In genomic region chr11:65588199-65589054, GRCh38 we compare ENCODE assay signal across 1 cellular context.
TF ChIP-seq lines count a peak whose summit lies in the region.

No MANE protein-coding gene starts in this region.

TF ChIP-seq in HepG2, 621 proteins besides CTCF, POLR2A, EP300 and RAD21 (continues in another document):
- 0 out of 2 replicates have a peak, but pooled peaks have one; percentile 18 for TF ChIP-seq ZMYM3 (CRISPR knock-in tag; IDR thresholded peaks at IDR 0.05)
- no peak for TF ChIP-seq RFX1 (IDR thresholded peaks at IDR 0.05)
- TF ChIP-seq ARID4A (CRISPR knock-in tag; IDR thresholded peaks at IDR 0.05; ENCODE audit: borderline replicate concordance): peak; percentile 34; the same call in 1 of the 2 replicates
- 0 out of 2 replicates have a peak, but pooled peaks have one; percentile 14 for TF ChIP-seq ZFP91 (CRISPR knock-in tag; IDR thresholded peaks at IDR 0.05; ENCODE audit: borderline replicate concordance)
- TF ChIP-seq GATAD2A (CRISPR knock-in tag; IDR thresholded peaks at IDR 0.05): no peak
- TF ChIP-seq AGO1 (IDR thresholded peaks at IDR 0.05; ENCODE audit: low read depth, low read length, poor library complexity, severe bottlenecking): peak; percentile 28
- no peak for TF ChIP-seq ZNF235 (CRISPR knock-in tag; IDR thresholded peaks at IDR 0.05; ENCODE audit: borderline replicate concordance)
- TF ChIP-seq HNF1B (CRISPR knock-in tag; IDR thresholded peaks at IDR 0.05): peak; percentile 65; the same call in 1 of the 2 replicates
- peak; percentile 17 for TF ChIP-seq ZNF883 (CRISPR knock-in tag; IDR thresholded peaks at IDR 0.05; ENCODE audit: not compliant biosample characterization)
- TF ChIP-seq ZSCAN21 (CRISPR knock-in tag; IDR thresholded peaks at IDR 0.05; ENCODE audit: borderline replicate concordance): 0 out of 2 replicates have a peak, but pooled peaks have one; percentile 26
- TF ChIP-seq HNF4A (CRISPR knock-in tag; IDR thresholded peaks at IDR 0.05): 0 out of 2 replicates have a peak, but pooled peaks have one; percentile 8
- 0 out of 2 replicates have a peak, but pooled peaks have one; percentile 24 for TF ChIP-seq MXD1 (CRISPR knock-in tag; IDR thresholded peaks at IDR 0.05)
- TF ChIP-seq HINFP (CRISPR knock-in tag; IDR thresholded peaks at IDR 0.05; ENCODE audit: low read depth): peak; percentile 24; the same call in 1 of the 2 replicates
- no peak for TF ChIP-seq ZSCAN31 (CRISPR knock-in tag; IDR thresholded peaks at IDR 0.05; ENCODE audit: low read depth)
- TF ChIP-seq HDAC1 (CRISPR knock-in tag; IDR thresholded peaks at IDR 0.05): 0 out of 2 replicates have a peak, but pooled peaks have one; percentile 25
- 0 out of 2 replicates have a peak, but pooled peaks have one; percentile 32 for TF ChIP-seq ZNF598 (CRISPR knock-in tag; IDR thresholded peaks at IDR 0.05; ENCODE audit: borderline replicate concordance)
- peak; percentile 57; the same call in 1 of the 2 replicates for TF ChIP-seq KDM3A (CRISPR knock-in tag; IDR thresholded peaks at IDR 0.05; ENCODE audit: low read depth)
- TF ChIP-seq GATAD1 (CRISPR knock-in tag; IDR thresholded peaks at IDR 0.05): peak; percentile 41; the same call in 1 of the 2 replicates
- peak; percentile 35 to 48; a peak in 1 of 4 replicates for TF ChIP-seq HMGXB4 (CRISPR knock-in tag; IDR thresholded peaks at IDR 0.05; ENCODE audit: borderline replicate concordance in 1 of 2, low read depth in 1 of 2)
- no peak for TF ChIP-seq ZNF674 (CRISPR knock-in tag; IDR thresholded peaks at IDR 0.05; ENCODE audit: low read depth)
- no peak for TF ChIP-seq NONO (IDR thresholded peaks at IDR 0.05)
- 0 out of 2 replicates have a peak, but pooled peaks have one; percentile 40 for TF ChIP-seq NONO (CRISPR knock-in tag; conservative IDR thresholded peaks at IDR 0.05)
- TF ChIP-seq SRSF1 (optimal IDR thresholded peaks at IDR 0.05; ENCODE audit: low read depth, low read length): no peak
- TF ChIP-seq ZNF572 (CRISPR knock-in tag; IDR thresholded peaks at IDR 0.05): peak; percentile 64; the same call in 1 of the 2 replicates
- TF ChIP-seq MAZ (IDR thresholded peaks at IDR 0.05; ENCODE audit: borderline replicate concordance, low read depth, low read length): no peak
- TF ChIP-seq MAZ (CRISPR knock-in tag; IDR thresholded peaks at IDR 0.05; ENCODE audit: low read depth): 0 out of 2 replicates have a peak, but pooled peaks have one; percentile 15
- 0 out of 2 replicates have a peak, but pooled peaks have one; percentile 25 for TF ChIP-seq ZNF792 (CRISPR knock-in tag; IDR thresholded peaks at IDR 0.05)
- peak; percentile 39; the same call in 1 of the 2 replicates for TF ChIP-seq PATZ1 (CRISPR knock-in tag; IDR thresholded peaks at IDR 0.05)
- TF ChIP-seq HOXA3 (CRISPR knock-in tag; IDR thresholded peaks at IDR 0.05): 0 out of 2 replicates have a peak, but pooled peaks have one; percentile 19
- peak; percentile 19; the same call in 1 of the 2 replicates for TF ChIP-seq RXRB (CRISPR knock-in tag; IDR thresholded peaks at IDR 0.05; ENCODE audit: borderline replicate concordance)
- peak; percentile 39; the same call in 1 of the 2 replicates for TF ChIP-seq ZNF574 (CRISPR knock-in tag; IDR thresholded peaks at IDR 0.05)
- peak; percentile 78 for TF ChIP-seq STAG1 (CRISPR knock-in tag; IDR thresholded peaks at IDR 0.05)
- TF ChIP-seq GLMP (CRISPR knock-in tag; IDR thresholded peaks at IDR 0.05; ENCODE audit: borderline replicate concordance): no peak
- TF ChIP-seq PCBP1 (IDR thresholded peaks at IDR 0.05; ENCODE audit: borderline replicate concordance, low read depth, low read length): 0 out of 2 replicates have a peak, but pooled peaks have one; percentile 30
- TF ChIP-seq KDM2A (CRISPR knock-in tag; IDR thresholded peaks at IDR 0.05; ENCODE audit: borderline replicate concordance, low read depth): peak; percentile 50; the same call in 1 of the 2 replicates
- peak; percentile 16; the same call in 1 of the 2 replicates for TF ChIP-seq NR2C2 (CRISPR knock-in tag; IDR thresholded peaks at IDR 0.05; ENCODE audit: borderline replicate concordance)
- peak; percentile 40; the same call in 1 of the 2 replicates for TF ChIP-seq SMC3 (IDR thresholded peaks at IDR 0.05; ENCODE audit: low read length)
- 0 out of 2 replicates have a peak, but pooled peaks have one; percentile 61 for TF ChIP-seq ZNF605 (CRISPR knock-in tag; IDR thresholded peaks at IDR 0.05)
- TF ChIP-seq BRCA1 (CRISPR knock-in tag; IDR thresholded peaks at IDR 0.05): no peak
- no peak for TF ChIP-seq SOX6 (IDR thresholded peaks at IDR 0.05)
- 0 out of 2 replicates have a peak, but pooled peaks have one; percentile 13 for TF ChIP-seq SOX6 (CRISPR knock-in tag; IDR thresholded peaks at IDR 0.05)
